Comparison of ENCODE assay signal across 8 cellular contexts in the genomic region with DNA sequence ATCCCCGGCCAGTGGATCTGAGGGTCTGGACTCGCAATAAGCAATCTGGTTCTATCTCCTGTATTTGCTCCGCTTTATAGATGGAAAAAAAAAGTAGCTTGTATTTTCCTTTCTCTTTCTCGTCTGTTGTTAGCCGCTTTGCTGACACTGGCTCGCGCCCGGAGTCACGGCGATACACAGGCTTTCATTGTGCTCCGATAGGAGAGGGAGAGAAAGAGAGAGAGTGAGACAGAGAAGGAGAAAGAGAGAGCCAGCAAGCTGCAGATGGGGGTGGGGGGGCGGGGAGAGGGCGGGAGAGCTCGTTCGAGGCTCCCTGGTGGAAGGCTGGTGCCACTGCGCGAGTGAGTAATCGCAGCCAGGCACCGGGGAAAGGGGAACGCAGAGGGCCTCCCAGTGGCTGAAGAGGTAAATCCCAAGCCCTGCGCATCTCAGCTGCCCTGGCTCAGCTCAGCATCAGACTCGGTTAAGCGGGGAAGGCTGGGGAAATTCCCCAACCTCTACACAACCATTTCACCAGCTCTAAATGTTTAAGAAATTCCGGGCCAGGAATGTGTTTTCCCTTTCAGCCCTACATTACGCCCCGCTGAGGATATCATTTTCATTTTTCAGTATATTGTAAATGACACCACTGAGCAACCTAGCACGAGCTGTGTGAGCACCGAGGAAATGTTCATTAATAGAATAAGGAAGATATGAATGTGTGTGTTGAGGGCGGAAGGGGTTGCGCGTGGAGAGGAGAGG. TPM values are rescaled to one million over a fixed set of nuclear protein-coding genes. Genes with fewer than 3 reads are reported as not detected.
DNase-seq lines count a peak whose midpoint lies in the region; ATAC-seq and TF ChIP-seq lines count a peak whose summit lies in the region.

TSS of gene MAML2 (minus strand) at position 225 of the 741 bp plus-strand sequence. CDS start 1,300 bp downstream, outside the sequence.

- CTCF ChIA-PET in AG04450 (lab: Charles Lee) = interaction anchor here (0.6 to 4.1 kb wide), 123 partner anchors 9 to 575 kb away, joined by 3 to 63 read pairs (median 5); partner anchors contain the start of genes CCDC82, CEP57 and FAM76B

- POLR2A ChIA-PET in AG04450 (lab: Yijun Ruan, JAX) = interaction anchor here (0.6 to 2.8 kb wide), 13 partner anchors 36 to 419 kb away, joined by 3 to 8 read pairs (median 5); partner anchors contain the start of genes CCDC82, JRKL and MTMR2

- no peaks in the 10 kb centered on the region for H3K27me3 ChIP-seq in AG04450 (ENCODE audit: control insufficient read depth, insufficient read depth, low read length)

- ATAC-seq in GM18873 (IDR thresholded peaks at IDR 0.05; ENCODE audit: low FRiP score, unreplicated experiment) (peak; percentile 80), HG03159 (IDR thresholded peaks at IDR 0.05; ENCODE audit: unreplicated experiment) (peak; percentile 85)

- peaks cover 2% of the 10 kb centered on the region; the same call in 1 of the 2 replicates for H3K9me3 ChIP-seq in AG04450 (ENCODE audit: control insufficient read depth, insufficient read depth, low read length)

- peak within 1 kb of the TSS; percentile 40 for H3K27ac ChIP-seq in AG04450 (ENCODE audit: low read depth, low read length)

- peak within 1 kb of the TSS; percentile 81 for H3K4me3 ChIP-seq in AG04450 (ENCODE audit: low read depth, low read length)

- DNase-seq in AG04450 (ENCODE audit: low read depth, low spot score) (peak; percentile 89), NCI-H226 (peak; percentile 91), iris pigment epithelial cell (ENCODE audit: low read depth) (peak; percentile 97)
- DNase-seq in activated CD4-positive, CD25-positive, alpha-beta regulatory T cell (lab: John Stamatoyannopoulos, UW) = peak; percentile 66 to 79 (median 75)
- peak; percentile 87 for DNase-seq in central memory CD4-positive, alpha-beta T cell
- DNase-seq in stimulated activated CD4-positive, alpha-beta T cell treated with anti-CD3 and anti-CD28 coated beads, Interleukin-12 subunit alpha, Interleukin-12 subunit beta, amount 100 ng/mL, for 24 hours (ENCODE audit: low read depth in 2 of 2) = peak; percentile 82 to 86

- peak; percentile 93 for TF ChIP-seq CTCF in AG04450 (IDR thresholded peaks at IDR 0.05; ENCODE audit: low read depth, low read length)

RNA-seq across cellular contexts. Expression of gene MAML2, which starts in this region (rescaled TPM):
- polyA plus RNA-seq in AG04450 (2011; rRNA removed) = 23.0 TPM in 2 replicates
- 55.4 and 56.9 TPM in 2 replicates for polyA minus RNA-seq in AG04450 (2011; rRNA and poly(A)+ RNA removed)

Comparison
In these comparisons a context has a peak if more than half of its experiments do, and no peak if none do; other contexts are left out.
1. Peak in every context shown above with its lines: DNase-seq, ATAC-seq, H3K4me3 ChIP-seq and H3K27ac ChIP-seq.